ENCODE assay signal across 20 cellular contexts in the genomic region with DNA sequence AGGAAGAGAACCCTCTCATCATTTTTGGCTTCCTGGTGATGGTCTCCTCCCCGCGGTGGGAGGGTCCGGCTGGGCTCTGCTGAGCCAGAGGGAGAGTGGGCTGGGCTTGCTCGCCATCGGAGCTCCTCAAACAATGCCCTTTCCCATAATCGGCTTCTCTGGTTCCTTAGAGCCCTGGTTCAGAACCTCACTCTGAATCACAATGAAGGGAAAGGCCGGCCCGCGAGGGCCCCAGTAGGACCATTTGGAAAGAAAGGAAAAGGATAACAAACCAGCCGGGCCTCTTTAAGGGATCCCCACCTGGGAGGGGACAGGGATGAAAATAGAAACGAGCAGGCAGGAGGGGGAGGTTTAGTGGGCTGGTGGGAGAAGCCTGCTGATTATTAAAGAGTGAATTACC. TPM values are rescaled to one million over a fixed set of nuclear protein-coding genes. Genes with fewer than 3 reads are reported as not detected.
DNase-seq lines count a peak whose midpoint lies in the region; ATAC-seq and TF ChIP-seq lines count a peak whose summit lies in the region.
"Had no signal": no experiment of that assay in that cellular context is flagged by ENCODE, and none has a peak within 500 bp of the region (broad histone marks: within the 10 kb centered on the region; RNA-seq: fewer than 3 reads in every experiment).

No MANE protein-coding gene starts in this region.

- H4K20me1 ChIP-seq in osteoblast (ENCODE audit: insufficient read depth, low read length) = no peaks in the 10 kb centered on the region

- TF ChIP-seq CTCF in WTC11 (IDR thresholded peaks at IDR 0.05) (no peak), osteoblast (IDR thresholded peaks at IDR 0.05; ENCODE audit: extremely low read depth, low read depth, low read length) (no peak)

- peak overlapping the region; percentile 22; the same call in 1 of the 2 replicates for H3K4me3 ChIP-seq in HUES48 (ENCODE audit: low read depth, low read length)
- H3K4me3 ChIP-seq in iPS-18a (ENCODE audit: low read length) = peak overlapping the region; percentile 19
- H3K4me3 ChIP-seq in osteoblast (ENCODE audit: insufficient read depth, low read length) = no peak overlapping the region
- H3K4me3 ChIP-seq: mucosa of descending colon, pancreas had no signal

- CTCF ChIA-PET in WTC11 (lab: Charles Lee) = interaction anchor here (0.7 to 1.5 kb wide), 6 partner anchors 9 to 636 kb away, joined by 3 to 11 read pairs (median 3); no protein-coding TSS in a partner anchor

- H3K9me3 ChIP-seq in HUES48 (ENCODE audit: control insufficient read depth, insufficient read depth, low read length) = no peaks in the 10 kb centered on the region
- no peaks in the 10 kb centered on the region for H3K9me3 ChIP-seq in iPS-18a (ENCODE audit: control insufficient read depth, low read depth, low read length)
- no peaks in the 10 kb centered on the region for H3K9me3 ChIP-seq in osteoblast (ENCODE audit: low read depth, low read length)
- H3K9me3 ChIP-seq: mucosa of descending colon, pancreas had no signal

- H3K36me3 Mint-ChIP-seq in WTC11 = peaks cover 5% of the 10 kb centered on the region; the same call in 1 of the 2 replicates
- H3K36me3 Mint-ChIP-seq in activated naive CD4-positive, alpha-beta T cell treated with anti-CD3 and anti-CD28 coated beads, Interleukin-2, amount 50 U/mL, for 72 hours = no peaks in the 10 kb centered on the region

- H3K27ac ChIP-seq in HUES48 (ENCODE audit: low read depth, low read length) (no peak overlapping the region), iPS-18a (ENCODE audit: low read length) (no peak overlapping the region), osteoblast (ENCODE audit: low read depth, low read length) (no peak overlapping the region)
- H3K27ac ChIP-seq: pancreas had no signal

- H3K4me1 Mint-ChIP-seq in WTC11 = peaks cover 31% of the 10 kb centered on the region
- H3K4me1 Mint-ChIP-seq: activated B cell treated with CpG ODN at 0.5 μM for 24 hours; activated T-helper 17 cell treated with anti-CD3 and anti-CD28 coated beads, Interleukin-2, amount 50 U/mL, for 72 hours had no signal

- peak overlapping the region; percentile 56 for H3K4me3 Mint-ChIP-seq in WTC11
- H3K4me3 Mint-ChIP-seq: activated B cell treated with CpG ODN at 0.5 μM for 24 hours; activated T-helper 17 cell treated with anti-CD3 and anti-CD28 coated beads, Interleukin-2, amount 50 U/mL, for 72 hours had no signal

- H3K27me3 ChIP-seq in HUES48 (ENCODE audit: control insufficient read depth, insufficient read depth, low read length) = peaks cover 87% of the 10 kb centered on the region
- H3K27me3 ChIP-seq in iPS-18a (ENCODE audit: control insufficient read depth, insufficient read depth, low read length) = peaks cover 91% of the 10 kb centered on the region
- no peaks in the 10 kb centered on the region for H3K27me3 ChIP-seq in osteoblast (ENCODE audit: insufficient read depth, low read length)
- H3K27me3 ChIP-seq: pancreas had no signal

- H3K4me2 ChIP-seq in osteoblast (ENCODE audit: insufficient read depth, low read length) = peak overlapping the region; percentile 45

- H3K79me2 ChIP-seq in osteoblast (ENCODE audit: insufficient read depth, low read length) = no peaks in the 10 kb centered on the region

- POLR2A ChIA-PET in WTC11 (lab: Charles Lee) = no interaction called here

- DNase-seq in WTC11 (ENCODE audit: low spot score) (peak; percentile 73), osteoblast (ENCODE audit: insufficient read length, low spot score, missing footprints) (no peak), DMS79 (lab: John Stamatoyannopoulos, UW) (no peak), NAMALWA (ENCODE audit: low spot score) (no peak)
- no peak for DNase-seq in activated naive CD4-positive, alpha-beta T cell treated with anti-CD3 and anti-CD28 coated beads, Interleukin-2, amount 50 U/mL, for 72 hours (ENCODE audit: low spot score in 2 of 2)
- DNase-seq: activated B cell treated with CpG ODN at 0.5 μM for 24 hours; caudate nucleus; effector CD8-positive, alpha-beta T cell; mucosa of descending colon; NCI-H1092 treated with DMSO at 0.1 percent for 48 hours; pancreas; small intestine had no signal

- peaks cover 100% of the 10 kb centered on the region for H3K27me3 Mint-ChIP-seq in WTC11 (ENCODE audit: low read depth)

- H3K36me3 ChIP-seq in HUES48 (ENCODE audit: control insufficient read depth, insufficient read depth, low read length) (no peaks in the 10 kb centered on the region), iPS-18a (ENCODE audit: control insufficient read depth, low read depth, low read length) (no peaks in the 10 kb centered on the region), osteoblast (ENCODE audit: insufficient read depth, low read length) (no peaks in the 10 kb centered on the region)
- H3K36me3 ChIP-seq: pancreas had no signal

- H3K9me3 Mint-ChIP-seq in WTC11 = peaks cover 8% of the 10 kb centered on the region; the same call in 1 of the 2 replicates
- H3K9me3 Mint-ChIP-seq in activated naive CD4-positive, alpha-beta T cell treated with anti-CD3 and anti-CD28 coated beads, Interleukin-2, amount 50 U/mL, for 72 hours = no peaks in the 10 kb centered on the region
- H3K9me3 Mint-ChIP-seq: activated B cell treated with CpG ODN at 0.5 μM for 24 hours; activated T-helper 17 cell treated with anti-CD3 and anti-CD28 coated beads, Interleukin-2, amount 50 U/mL, for 72 hours had no signal

- no peak overlapping the region for H3K27ac Mint-ChIP-seq in WTC11
- no peak overlapping the region for H3K27ac Mint-ChIP-seq in activated naive CD4-positive, alpha-beta T cell treated with anti-CD3 and anti-CD28 coated beads, Interleukin-2, amount 50 U/mL, for 72 hours
- H3K27ac Mint-ChIP-seq: activated B cell treated with CpG ODN at 0.5 μM for 24 hours; activated T-helper 17 cell treated with anti-CD3 and anti-CD28 coated beads, Interleukin-2, amount 50 U/mL, for 72 hours had no signal

- ATAC-seq in WTC11 (peak; percentile 97), esophagus mucosa (no peak)
- no peak for ATAC-seq in activated naive CD4-positive, alpha-beta T cell treated with anti-CD3 and anti-CD28 coated beads, Interleukin-2, amount 50 U/mL, for 72 hours
- ATAC-seq: activated T-helper 17 cell treated with anti-CD3 and anti-CD28 coated beads, Interleukin-2, amount 50 U/mL, for 72 hours; mucosa of descending colon; Panc1; pancreas had no signal

- peak overlapping the region; percentile 51 for H2AFZ ChIP-seq in osteoblast (ENCODE audit: low read length)

- H3K9ac ChIP-seq in HUES48 (ENCODE audit: low read depth, low read length) (no peak overlapping the region), iPS-18a (ENCODE audit: low read length) (no peak overlapping the region)

- peaks cover 21% of the 10 kb centered on the region for H3K4me1 ChIP-seq in HUES48 (ENCODE audit: control insufficient read depth, insufficient read depth, low read length)
- peaks cover 14% of the 10 kb centered on the region for H3K4me1 ChIP-seq in iPS-18a (ENCODE audit: control insufficient read depth, low read depth, low read length)
- no peaks in the 10 kb centered on the region for H3K4me1 ChIP-seq in osteoblast (ENCODE audit: insufficient read depth, low read length)
- H3K4me1 ChIP-seq: pancreas had no signal

TF ChIP-seq in WTC11, 78 proteins besides CTCF, POLR2A, EP300 and RAD21:
- 0 out of 2 replicates have a peak, but pooled peaks have one; percentile 45 for TF ChIP-seq SP1 (CRISPR knock-in tag; conservative IDR thresholded peaks at IDR 0.05)
- TF ChIP-seq STAT6 (CRISPR knock-in tag; conservative IDR thresholded peaks at IDR 0.05; ENCODE audit: low read depth) = no peak
- TF ChIP-seq ZNF423 (CRISPR knock-in tag; IDR thresholded peaks at IDR 0.05) = peak; percentile 30; the same call in 1 of the 2 replicates
- no peak for TF ChIP-seq CREB1 (CRISPR knock-in tag; IDR thresholded peaks at IDR 0.05)
- TF ChIP-seq CREM (CRISPR knock-in tag; IDR thresholded peaks at IDR 0.05) = peak; percentile 60; the same call in 1 of the 2 replicates

RNA-seq across cellular contexts. Expression of gene SMIM32, which starts 9.8 kb away (rescaled TPM):
- total RNA-seq in WTC11 (2021) = 0.18 to 0.37 TPM in 2 of 3 replicates, not detected in the other
- total RNA-seq in osteoblast = not detected in 2 replicates
- not detected for total RNA-seq in esophagus mucosa
- total RNA-seq in activated naive CD4-positive, alpha-beta T cell treated with anti-CD3 and anti-CD28 coated beads, Interleukin-2, amount 50 U/mL, for 72 hours = not detected
- total RNA-seq: activated B cell treated with CpG ODN at 0.5 μM for 24 hours; activated T-helper 17 cell treated with anti-CD3 and anti-CD28 coated beads, Interleukin-2, amount 50 U/mL, for 72 hours; fibroblast of lung; SK-MEL-5; T-helper 2 cell treated with Interferon-gamma antibody and Interleukin-4, amounts not matched to agents 100 ng/mL and 5 ng/mL, for 36 hours had no signal
